16 cellular contexts compared by ENCODE assay signal in the genomic region with DNA sequence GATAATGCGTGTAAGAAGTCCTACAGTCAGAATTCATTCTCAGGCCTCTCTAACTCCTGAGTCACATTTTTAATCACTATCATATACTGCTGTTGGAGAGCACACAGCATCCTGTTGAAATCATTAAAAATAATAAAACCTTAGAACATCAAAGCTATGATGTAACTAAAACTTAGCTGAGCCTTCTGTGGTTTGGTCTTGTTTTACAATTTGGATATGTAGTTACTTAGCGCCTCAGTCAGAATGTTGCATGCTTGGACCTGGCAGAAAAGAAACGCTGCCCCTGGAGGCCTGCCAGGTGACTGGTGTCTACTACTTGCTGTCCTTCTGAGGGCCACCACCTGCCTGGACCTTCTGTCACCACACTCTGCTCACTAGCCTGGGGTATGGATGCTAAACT.
DNase-seq lines count a peak whose midpoint lies in the region; ATAC-seq and TF ChIP-seq lines count a peak whose summit lies in the region.
"Had no signal": no experiment of that assay in that cellular context is flagged by ENCODE, and none has a peak within 500 bp of the region (broad histone marks: within the 10 kb centered on the region; RNA-seq: fewer than 3 reads in every experiment).

No MANE protein-coding gene starts in this region.

- peaks cover 4% of the 10 kb centered on the region for H3K4me1 Mint-ChIP-seq in T-helper 17 cell

- H3K27ac Mint-ChIP-seq in T-helper 17 cell = no peak overlapping the region
- H3K27ac Mint-ChIP-seq: activated naive CD8-positive, alpha-beta T cell treated with anti-CD3 and anti-CD28 coated beads, Interleukin-2, amount 50 U/mL, for 24 hours; natural killer cell treated with Interleukin-12 subunit alpha and Interleukin-12 subunit beta and Interleukin-15 and Interleukin-18, amount 100 ng/mL, for 72 hours had no signal

- POLR2A ChIA-PET in RWPE1 (lab: Yijun Ruan, JAX; ENCODE audit: low non-redundant PET) = no interaction called here

- peak overlapping the region; percentile 64 for H3K27ac ChIP-seq in RWPE1
- H3K27ac ChIP-seq in epithelial cell of prostate = peak overlapping the region; percentile 43
- H3K27ac ChIP-seq in neural cell (ENCODE audit: low read length) = peak overlapping the region; percentile 71
- H3K27ac ChIP-seq: SJSA1, thyroid gland had no signal

- TF ChIP-seq RAD21 in neural cell (conservative IDR thresholded peaks at IDR 0.05) = no peak

- CTCF ChIA-PET in RWPE1 (lab: Yijun Ruan, JAX) = no interaction called here

- H3K79me2 ChIP-seq in neural cell (replicated peaks; ENCODE audit: insufficient read depth, low read length) = no peaks in the 10 kb centered on the region

- H3K27me3 ChIP-seq in neural cell (ENCODE audit: insufficient read depth, low read depth, low read length) = no peaks in the 10 kb centered on the region
- H3K27me3 ChIP-seq: SJSA1, thyroid gland had no signal

- no peaks in the 10 kb centered on the region for H3K36me3 Mint-ChIP-seq in T-helper 17 cell (ENCODE audit: low read depth)
- H3K36me3 Mint-ChIP-seq: natural killer cell treated with Interleukin-12 subunit alpha and Interleukin-12 subunit beta and Interleukin-15 and Interleukin-18, amount 100 ng/mL, for 72 hours had no signal

- no peaks in the 10 kb centered on the region for H3K27me3 Mint-ChIP-seq in T-helper 17 cell

- H4K20me1 ChIP-seq in neural cell (ENCODE audit: insufficient read depth) = no peaks in the 10 kb centered on the region

- DNase-seq in Daoy (ENCODE audit: low read depth) = peak; percentile 79
- no peak for DNase-seq in RWPE1 (ENCODE audit: low spot score)
- DNase-seq in epithelial cell of prostate (ENCODE audit: low read depth, low spot score) = no peak
- DNase-seq in NCI-H446 (lab: John Stamatoyannopoulos, UW) = no peak
- DNase-seq in SW480 (ENCODE audit: low spot score) = no peak
- DNase-seq in T-helper 17 cell = no peak
- DNase-seq: activated CD4-positive, alpha-beta T cell treated with anti-CD3 and anti-CD28 coated beads, Interleukin-2, amount 50 U/mL, for 48 hours; activated naive CD8-positive, alpha-beta T cell treated with anti-CD3 and anti-CD28 coated beads, Interleukin-2, amount 50 U/mL, for 24 hours; COR-L47; hypothalamus; NCI-H2081 treated with DMSO at 0.1 percent for 48 hours; thyroid gland had no signal

- no peaks in the 10 kb centered on the region for H3K9me3 ChIP-seq in neural cell (ENCODE audit: low read length)
- H3K9me3 ChIP-seq in T-helper 17 cell (ENCODE audit: control insufficient read depth, low read length, poor library complexity, severe bottlenecking) = no peaks in the 10 kb centered on the region
- H3K9me3 ChIP-seq: SJSA1, thyroid gland had no signal

- TF ChIP-seq CTCF in RWPE1 (conservative IDR thresholded peaks at IDR 0.05; ENCODE audit: low read depth) (no peak), neural cell (IDR thresholded peaks at IDR 0.05; ENCODE audit: poor library complexity, severe bottlenecking) (peak; percentile 28)

- H3K36me3 ChIP-seq in neural cell (ENCODE audit: insufficient read depth, low read length) = no peaks in the 10 kb centered on the region
- H3K36me3 ChIP-seq: SJSA1, thyroid gland had no signal

- no peak overlapping the region for H2AFZ ChIP-seq in neural cell (ENCODE audit: low read depth, low read length)

- H3K9ac ChIP-seq in neural cell (ENCODE audit: low read length) = no peak overlapping the region

- H3F3A ChIP-seq in neural cell (ENCODE audit: insufficient read depth, low read length, poor library complexity, severe bottlenecking) = peaks cover 5% of the 10 kb centered on the region

- H3K9me2 ChIP-seq in neural cell (ENCODE audit: insufficient read depth, low read length) = no peaks in the 10 kb centered on the region

- ATAC-seq in T-helper 17 cell (no peak), GM18873 (IDR thresholded peaks at IDR 0.05; ENCODE audit: low FRiP score, unreplicated experiment) (no peak)
- ATAC-seq: natural killer cell treated with Interleukin-12 subunit alpha and Interleukin-12 subunit beta and Interleukin-15 and Interleukin-18, amount 100 ng/mL, for 72 hours had no signal

- no peak for TF ChIP-seq EP300 in neural cell (conservative IDR thresholded peaks at IDR 0.05; ENCODE audit: poor library complexity, severe bottlenecking)

- H3K4me3 ChIP-seq in neural cell (ENCODE audit: low read length) = peak overlapping the region; percentile 15
- H3K4me3 ChIP-seq: SJSA1, thyroid gland had no signal

- H3K4me3 Mint-ChIP-seq in T-helper 17 cell = no peak overlapping the region
- H3K4me3 Mint-ChIP-seq: activated naive CD8-positive, alpha-beta T cell treated with anti-CD3 and anti-CD28 coated beads, Interleukin-2, amount 50 U/mL, for 24 hours; natural killer cell treated with Interleukin-12 subunit alpha and Interleukin-12 subunit beta and Interleukin-15 and Interleukin-18, amount 100 ng/mL, for 72 hours had no signal

- peak overlapping the region; percentile 27 for H3K4me2 ChIP-seq in neural cell (ENCODE audit: low read length)

TF ChIP-seq in neural cell, 6 proteins besides CTCF, POLR2A, EP300 and RAD21:
- TF ChIP-seq, protein P1, sequence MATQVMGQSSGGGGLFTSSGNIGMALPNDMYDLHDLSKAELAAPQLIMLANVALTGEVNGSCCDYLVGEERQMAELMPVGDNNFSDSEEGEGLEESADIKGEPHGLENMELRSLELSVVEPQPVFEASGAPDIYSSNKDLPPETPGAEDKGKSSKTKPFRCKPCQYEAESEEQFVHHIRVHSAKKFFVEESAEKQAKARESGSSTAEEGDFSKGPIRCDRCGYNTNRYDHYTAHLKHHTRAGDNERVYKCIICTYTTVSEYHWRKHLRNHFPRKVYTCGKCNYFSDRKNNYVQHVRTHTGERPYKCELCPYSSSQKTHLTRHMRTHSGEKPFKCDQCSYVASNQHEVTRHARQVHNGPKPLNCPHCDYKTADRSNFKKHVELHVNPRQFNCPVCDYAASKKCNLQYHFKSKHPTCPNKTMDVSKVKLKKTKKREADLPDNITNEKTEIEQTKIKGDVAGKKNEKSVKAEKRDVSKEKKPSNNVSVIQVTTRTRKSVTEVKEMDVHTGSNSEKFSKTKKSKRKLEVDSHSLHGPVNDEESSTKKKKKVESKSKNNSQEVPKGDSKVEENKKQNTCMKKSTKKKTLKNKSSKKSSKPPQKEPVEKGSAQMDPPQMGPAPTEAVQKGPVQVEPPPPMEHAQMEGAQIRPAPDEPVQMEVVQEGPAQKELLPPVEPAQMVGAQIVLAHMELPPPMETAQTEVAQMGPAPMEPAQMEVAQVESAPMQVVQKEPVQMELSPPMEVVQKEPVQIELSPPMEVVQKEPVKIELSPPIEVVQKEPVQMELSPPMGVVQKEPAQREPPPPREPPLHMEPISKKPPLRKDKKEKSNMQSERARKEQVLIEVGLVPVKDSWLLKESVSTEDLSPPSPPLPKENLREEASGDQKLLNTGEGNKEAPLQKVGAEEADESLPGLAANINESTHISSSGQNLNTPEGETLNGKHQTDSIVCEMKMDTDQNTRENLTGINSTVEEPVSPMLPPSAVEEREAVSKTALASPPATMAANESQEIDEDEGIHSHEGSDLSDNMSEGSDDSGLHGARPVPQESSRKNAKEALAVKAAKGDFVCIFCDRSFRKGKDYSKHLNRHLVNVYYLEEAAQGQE (IDR thresholded peaks at IDR 0.05; ENCODE audit: borderline replicate concordance) = no peak
- TF ChIP-seq TAF1 (IDR thresholded peaks at IDR 0.05; ENCODE audit: low read depth) (no peak), EZH2 (IDR thresholded peaks at IDR 0.05; ENCODE audit: borderline replicate concordance, insufficient read depth, low read length, poor library complexity, severe bottlenecking) (no peak), SMC3 (conservative IDR thresholded peaks at IDR 0.05; ENCODE audit: poor library complexity) (no peak), MXI1 (conservative IDR thresholded peaks at IDR 0.05; ENCODE audit: poor library complexity, severe bottlenecking) (no peak), POLR2AphosphoS5 (IDR thresholded peaks at IDR 0.05) (no peak)
TF ChIP-seq in neural cell: peak in this region for 0.
